ENCODE assay signal across 1 cellular context in genomic region chr16:19458722-19459379, GRCh38.
TF ChIP-seq lines count a peak whose summit lies in the region.

No MANE protein-coding gene starts in this region.

TF ChIP-seq in IMR-90, 13 proteins besides CTCF, POLR2A, EP300 and RAD21 (continued from another document):
- TF ChIP-seq ELK1 (IDR thresholded peaks at IDR 0.05; ENCODE audit: borderline replicate concordance, low read depth, low read length) (no peak), RFX5 (IDR thresholded peaks at IDR 0.05; ENCODE audit: low read depth, low read length) (no peak), FOS (IDR thresholded peaks at IDR 0.05; ENCODE audit: low read depth, low read length) (no peak), SMC3 (IDR thresholded peaks at IDR 0.05; ENCODE audit: low read depth, low read length) (no peak), CEBPB (IDR thresholded peaks at IDR 0.05; ENCODE audit: low read depth, low read length) (no peak), USF2 (IDR thresholded peaks at IDR 0.05; ENCODE audit: low read depth, low read length) (no peak), NFE2L2 (IDR thresholded peaks at IDR 0.05; ENCODE audit: low read depth, low read length) (no peak), MAZ (IDR thresholded peaks at IDR 0.05; ENCODE audit: borderline replicate concordance, low read depth, low read length) (no peak), MAFK (IDR thresholded peaks at IDR 0.05; ENCODE audit: low read depth, low read length) (no peak), MXI1 (IDR thresholded peaks at IDR 0.05; ENCODE audit: borderline replicate concordance, low read depth, low read length) (no peak)
